Comparison of ENCODE assay signal across 1 cellular context in the genomic region with DNA sequence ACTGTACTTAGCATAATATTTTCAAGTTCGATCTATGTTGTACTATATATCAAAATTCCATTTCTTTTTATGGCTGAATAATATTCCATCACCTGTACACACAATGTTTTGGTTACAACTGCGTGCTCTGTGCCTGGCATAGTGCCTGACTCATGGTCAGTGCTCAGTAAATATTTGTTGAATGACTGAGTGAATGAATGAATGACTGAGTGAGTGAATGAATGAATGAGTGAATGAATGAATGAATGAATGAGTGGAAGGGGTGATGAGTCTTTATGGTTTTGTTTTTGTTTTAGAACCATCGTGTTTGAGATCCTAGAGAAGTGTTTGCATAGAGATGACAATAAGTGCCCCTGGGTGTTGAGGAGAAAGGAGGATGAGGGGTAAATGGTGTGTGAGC.
TF ChIP-seq lines count a peak whose summit lies in the region.

No MANE protein-coding gene starts in this region.

TF ChIP-seq in GM12878, 131 proteins besides CTCF, POLR2A, EP300 and RAD21 (continued from another document):
- TF ChIP-seq SUPT20H (IDR thresholded peaks at IDR 0.05; ENCODE audit: borderline replicate concordance, control insufficient read depth, low read depth, low read length) (no peak), MTA3 (IDR thresholded peaks at IDR 0.05; ENCODE audit: borderline replicate concordance, low read length) (no peak)
